8 cellular contexts compared by ENCODE assay signal in the genomic region with DNA sequence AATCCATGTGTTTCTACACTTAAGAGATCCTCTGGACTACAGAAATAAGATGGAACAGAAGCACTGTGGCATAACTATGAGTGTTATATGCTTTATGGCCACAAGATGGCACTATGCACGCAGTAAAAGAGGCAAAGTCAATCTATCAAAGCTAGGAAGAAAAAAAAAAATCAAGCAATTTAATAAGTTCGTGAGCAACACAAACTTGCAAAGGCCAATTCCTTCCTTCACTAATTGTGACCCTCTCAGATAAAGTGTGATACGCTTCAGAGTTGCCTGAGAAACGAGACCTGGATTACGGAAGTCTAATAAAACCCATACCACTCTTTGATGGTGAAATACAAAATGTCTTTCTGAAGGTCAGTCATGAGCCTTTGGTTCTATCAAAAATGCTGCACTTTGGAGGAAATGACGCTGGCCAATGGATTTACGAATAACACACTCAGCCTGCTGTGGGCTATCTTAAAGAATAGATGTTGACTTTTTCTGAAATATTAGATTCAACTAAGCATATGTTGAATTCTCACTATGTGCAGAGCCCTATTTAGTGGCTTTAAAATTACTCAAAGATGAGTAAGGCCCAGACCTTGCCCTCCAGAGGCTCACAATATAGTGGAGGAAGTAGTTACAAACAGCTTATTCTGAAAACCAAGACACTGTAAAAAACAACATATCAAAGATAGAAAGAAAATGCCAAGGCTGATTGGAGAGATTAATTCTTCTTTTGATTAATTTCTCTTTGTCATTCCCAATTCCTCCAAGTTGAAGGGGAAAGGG. TPM values are rescaled to one million over a fixed set of nuclear protein-coding genes. Genes with fewer than 3 reads are reported as not detected.
DNase-seq lines count a peak whose midpoint lies in the region; ATAC-seq, FAIRE-seq and TF ChIP-seq lines count a peak whose summit lies in the region.

No MANE protein-coding gene starts in this region.

- FAIRE-seq in H54 (lab: Jason Lieb, UNC) = peak; percentile 89

- CTCF ChIA-PET in activated naive CD4-positive, alpha-beta T cell treated with anti-CD3 and anti-CD28 coated beads, Interleukin-2, amount 10 ng/mL, durations not matched to agents 7 days and 5 days (lab: Charles Lee) = interaction anchor here (0.7 to 4.5 kb wide), 9 partner anchors 10 to 1002 kb away, joined by 3 to 57 read pairs (median 4); no protein-coding TSS in a partner anchor

- no peak overlapping the region for H3K27ac ChIP-seq in epithelial cell of prostate
- no peak overlapping the region for H3K27ac ChIP-seq in upper lobe of right lung

- H3K4me3 ChIP-seq in upper lobe of right lung = no peak overlapping the region

- peaks cover 4% of the 10 kb centered on the region for H3K27me3 Mint-ChIP-seq in activated naive CD4-positive, alpha-beta T cell treated with anti-CD3 and anti-CD28 coated beads, Interleukin-2, amount 10 ng/mL, durations not matched to agents 7 days and 5 days
- peaks cover 45% of the 10 kb centered on the region for H3K27me3 Mint-ChIP-seq in T-helper 17 cell

- intact Hi-C loops in upper lobe of right lung (cut with DNase I) = loop anchor here (10.0 kb wide), 1 partner anchor 269 kb away; no protein-coding TSS in a partner anchor

- peak; percentile 89 for TF ChIP-seq CTCF in upper lobe of right lung (IDR thresholded peaks at IDR 0.05)

- no peaks in the 10 kb centered on the region for H3K36me3 Mint-ChIP-seq in activated naive CD4-positive, alpha-beta T cell treated with anti-CD3 and anti-CD28 coated beads, Interleukin-2, amount 10 ng/mL, durations not matched to agents 7 days and 5 days
- H3K36me3 Mint-ChIP-seq in T-helper 17 cell (ENCODE audit: low read depth) = no peaks in the 10 kb centered on the region

- ATAC-seq in T-helper 17 cell = peak; percentile 66
- ATAC-seq in upper lobe of right lung = peak; percentile 92

- no peak overlapping the region for H3K4me3 Mint-ChIP-seq in activated naive CD4-positive, alpha-beta T cell treated with anti-CD3 and anti-CD28 coated beads, Interleukin-2, amount 10 ng/mL, durations not matched to agents 7 days and 5 days
- H3K4me3 Mint-ChIP-seq in T-helper 17 cell = no peak overlapping the region

- H3K9me3 ChIP-seq in T-helper 17 cell (ENCODE audit: control insufficient read depth, low read length, poor library complexity, severe bottlenecking) = no peaks in the 10 kb centered on the region
- no peaks in the 10 kb centered on the region for H3K9me3 ChIP-seq in upper lobe of right lung

- no peaks in the 10 kb centered on the region for H3K36me3 ChIP-seq in upper lobe of right lung

- H3K4me1 Mint-ChIP-seq in activated naive CD4-positive, alpha-beta T cell treated with anti-CD3 and anti-CD28 coated beads, Interleukin-2, amount 10 ng/mL, durations not matched to agents 7 days and 5 days = no peaks in the 10 kb centered on the region
- H3K4me1 Mint-ChIP-seq in T-helper 17 cell = peaks cover 2% of the 10 kb centered on the region

- no peaks in the 10 kb centered on the region for H3K4me1 ChIP-seq in upper lobe of right lung

- H3K27ac Mint-ChIP-seq in activated naive CD4-positive, alpha-beta T cell treated with anti-CD3 and anti-CD28 coated beads, Interleukin-2, amount 10 ng/mL, durations not matched to agents 7 days and 5 days = no peak overlapping the region
- H3K27ac Mint-ChIP-seq in T-helper 17 cell = no peak overlapping the region

- no peaks in the 10 kb centered on the region for H3K27me3 ChIP-seq in upper lobe of right lung

- no peak for TF ChIP-seq POLR2A in H54 (IDR thresholded peaks at IDR 0.05; ENCODE audit: low read depth, low read length)

- H3K9me3 Mint-ChIP-seq in activated naive CD4-positive, alpha-beta T cell treated with anti-CD3 and anti-CD28 coated beads, Interleukin-2, amount 10 ng/mL, durations not matched to agents 7 days and 5 days = no peaks in the 10 kb centered on the region

- DNase-seq in activated naive CD4-positive, alpha-beta T cell treated with anti-CD3 and anti-CD28 coated beads, Interleukin-2, amount 10 ng/mL, durations not matched to agents 7 days and 5 days = peak; percentile 47
- DNase-seq in activated naive CD4-positive, alpha-beta T cell (lab: John Stamatoyannopoulos, UW) = no peak
- DNase-seq in H54 (ENCODE audit: insufficient read length, low spot score) = peak; percentile 8
- DNase-seq in NCI-H128 (lab: John Stamatoyannopoulos, UW; ENCODE audit: unreplicated experiment) = peak; percentile 56
- no peak for DNase-seq in T-helper 17 cell
- peak; percentile 2 for DNase-seq in epithelial cell of prostate (ENCODE audit: low read depth, low spot score)
- DNase-seq in mucosa of gallbladder (ENCODE audit: low spot score) = peak; percentile 68
- no peak for DNase-seq in upper lobe of right lung

RNA-seq across cellular contexts. Expression of gene TTR, which starts 35.5 kb away (rescaled TPM):
- total RNA-seq in T-helper 17 cell (not detected), mucosa of gallbladder (159 TPM), upper lobe of right lung (not detected)

RNA-seq across cellular contexts. Expression of gene DSG2, which starts 58.2 kb away (rescaled TPM):
- not detected for total RNA-seq in T-helper 17 cell
- 103 TPM for total RNA-seq in mucosa of gallbladder
- total RNA-seq in upper lobe of right lung = 34.2 TPM

Comparison
In these comparisons a context has a peak if more than half of its experiments do, and no peak if none do; other contexts are left out.
1. DNase-seq: peak in activated naive CD4-positive, alpha-beta T cell treated with anti-CD3 and anti-CD28 coated beads, Interleukin-2, amount 10 ng/mL, durations not matched to agents 7 days and 5 days (single experiment), H54 (single experiment), NCI-H128 (single experiment), epithelial cell of prostate (single experiment) and mucosa of gallbladder (single experiment); none in activated naive CD4-positive, alpha-beta T cell (0 of 4), T-helper 17 cell (0 of 3) and upper lobe of right lung (single experiment).
2. RNA of gene TTR, which starts 35.5 kb away (total RNA-seq): 159 TPM in mucosa of gallbladder (single experiment); not detected in T-helper 17 cell and not detected in upper lobe of right lung (single experiment); every median in the first group is over 100 times any median in the second.
3. RNA of gene DSG2, which starts 58.2 kb away (total RNA-seq): 103 TPM in mucosa of gallbladder (single experiment) and 34.2 TPM in upper lobe of right lung (single experiment); not detected in T-helper 17 cell; every median in the first group is over 10 times any median in the second.